In the genomic region with DNA sequence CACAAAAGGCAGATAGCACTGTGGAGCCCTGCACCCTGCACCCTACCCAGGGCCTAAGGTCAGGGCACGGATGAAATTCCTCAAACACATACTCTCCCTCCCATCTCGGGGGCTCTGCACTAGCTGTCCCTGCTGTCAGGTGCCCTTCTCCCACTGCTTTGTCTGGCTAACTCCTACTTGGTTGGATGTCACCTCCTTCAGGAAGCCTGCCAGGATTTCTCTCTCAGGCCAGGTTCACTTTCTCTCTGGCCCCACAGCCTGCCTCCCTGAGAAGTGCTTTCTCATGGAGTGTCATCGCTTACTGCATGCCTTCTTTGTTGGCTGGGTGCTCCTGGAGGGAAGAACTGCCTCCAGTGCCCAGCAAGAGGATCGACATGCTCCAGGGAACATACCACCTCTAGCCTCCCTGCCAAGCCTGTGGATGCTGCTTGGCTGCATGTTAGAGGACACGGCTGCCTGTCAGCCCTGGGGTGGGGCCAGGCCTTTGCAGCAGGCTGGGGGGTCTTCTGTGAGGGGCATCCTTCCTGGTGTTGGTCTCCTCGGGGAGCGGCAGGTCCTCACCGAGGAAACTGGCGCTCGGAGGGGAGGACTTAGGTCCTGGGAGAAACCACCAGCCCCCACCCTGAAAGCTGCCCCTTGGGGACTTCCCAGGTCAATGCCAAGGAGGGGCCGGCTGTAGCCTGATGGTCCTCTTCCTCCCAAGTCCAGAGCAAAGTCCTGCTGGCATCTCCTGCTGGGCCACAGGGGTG, we compare ENCODE assay signal across 20 cellular contexts.
"Had no signal": no experiment of that assay in that cellular context is flagged by ENCODE, and none has a peak within 500 bp of the region (broad histone marks: within the 10 kb centered on the region; RNA-seq: fewer than 3 reads in every experiment).

No MANE protein-coding gene starts in this region.

- H3K4me3 ChIP-seq: gastroesophageal sphincter, prostate gland, transverse colon, vagina had no signal

- DNase-seq: activated CD4-positive, alpha-beta T cell treated with anti-CD3 and anti-CD28 coated beads for 36 hours; activated CD4-positive, alpha-beta T cell treated with anti-CD3 and anti-CD28 coated beads, Interleukin-2, amount 50 U/mL, for 48 hours; activated gamma-delta T cell; cerebellar nuclear complex; cortex of kidney; erythroblast; stimulated activated CD4-positive, alpha-beta T cell treated with anti-CD3 and anti-CD28 coated beads, Interleukin-1b, Interleukin-23, amount 100 ng/mL, for 48 hours; stimulated activated CD8-positive, alpha-beta memory T cell treated with anti-CD3 and anti-CD28 coated beads, Interleukin-4, amount 100 ng/mL, for 48 hours; stimulated activated naive CD8-positive, alpha-beta T cell treated with anti-CD3 and anti-CD28 coated beads, Interleukin-15, Interleukin-2, amounts not matched to agents 100 U/mL and 50 U/mL, for 24 hours; T-cell; transverse colon had no signal

- H3K27me3 ChIP-seq: ascending aorta, gastroesophageal sphincter, transverse colon, vagina had no signal

- H3K4me1 Mint-ChIP-seq: activated CD4-positive, alpha-beta T cell treated with anti-CD3 and anti-CD28 coated beads for 36 hours; activated naive CD4-positive, alpha-beta T cell treated with anti-CD3 and anti-CD28 coated beads, Interleukin-2, amount 50 U/mL, for 24 hours; T-cell had no signal

- FAIRE-seq: endometrium had no signal

- H3K36me3 ChIP-seq: ascending aorta, gastroesophageal sphincter, prostate gland, transverse colon, vagina had no signal

- H3K9me3 Mint-ChIP-seq: activated naive CD4-positive, alpha-beta T cell treated with anti-CD3 and anti-CD28 coated beads, Interleukin-2, amount 50 U/mL, for 24 hours had no signal

- H3K36me3 Mint-ChIP-seq: T-cell had no signal

- H3K4me1 ChIP-seq: prostate gland had no signal

- H3K9me3 ChIP-seq: ascending aorta, gastroesophageal sphincter, prostate gland, transverse colon, vagina had no signal

- H3K27ac Mint-ChIP-seq: activated CD4-positive, alpha-beta T cell treated with anti-CD3 and anti-CD28 coated beads for 36 hours; activated naive CD4-positive, alpha-beta T cell treated with anti-CD3 and anti-CD28 coated beads, Interleukin-2, amount 50 U/mL, for 24 hours; nephron; T-cell; WTC11 had no signal

- H3K4me3 Mint-ChIP-seq: activated CD4-positive, alpha-beta T cell treated with anti-CD3 and anti-CD28 coated beads for 36 hours; activated naive CD4-positive, alpha-beta T cell treated with anti-CD3 and anti-CD28 coated beads, Interleukin-2, amount 50 U/mL, for 24 hours; nephron; T-cell; WTC11 had no signal

- H3K27ac ChIP-seq: ascending aorta, gastroesophageal sphincter, prostate gland, transverse colon, vagina had no signal

- ATAC-seq: activated CD4-positive, alpha-beta T cell treated with anti-CD3 and anti-CD28 coated beads for 36 hours; gastroesophageal sphincter; sciatic nerve; stimulated activated naive CD8-positive, alpha-beta T cell treated with anti-CD3 and anti-CD28 coated beads, Interleukin-15, Interleukin-2, amounts not matched to agents 100 U/mL and 50 U/mL, for 24 hours; T-cell had no signal
